Comparison of ENCODE assay signal across 30 cellular contexts in the genomic region with DNA sequence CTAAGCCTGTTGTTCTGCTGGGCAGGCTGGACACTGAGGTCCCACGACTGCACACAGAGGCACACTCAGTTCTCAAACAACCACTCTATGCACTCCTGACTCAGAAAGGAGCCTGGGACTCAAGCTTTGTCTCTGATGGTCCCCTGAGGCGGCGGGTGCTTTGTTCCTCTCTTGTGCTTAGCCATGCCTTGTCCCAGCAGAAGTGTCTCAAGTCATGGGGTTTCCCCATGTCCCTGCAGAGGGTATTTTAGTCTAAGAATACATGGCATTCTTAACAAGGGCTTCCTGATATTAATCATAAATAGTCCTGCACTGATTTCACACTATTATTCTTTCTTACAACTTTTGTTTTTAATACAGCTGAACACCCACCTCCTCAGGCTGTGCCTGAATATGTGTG.
DNase-seq lines count a peak whose midpoint lies in the region; ATAC-seq and TF ChIP-seq lines count a peak whose summit lies in the region.
"Had no signal": no experiment of that assay in that cellular context is flagged by ENCODE, and none has a peak within 500 bp of the region (broad histone marks: within the 10 kb centered on the region; RNA-seq: fewer than 3 reads in every experiment).

No MANE protein-coding gene starts in this region.

- ATAC-seq in GM18868 (IDR thresholded peaks at IDR 0.05; ENCODE audit: unreplicated experiment) = peak; percentile 45
- ATAC-seq in HG03342 (IDR thresholded peaks at IDR 0.05; ENCODE audit: unreplicated experiment) = peak; percentile 29
- ATAC-seq in GM18861 (IDR thresholded peaks at IDR 0.05; ENCODE audit: unreplicated experiment) = no peak
- ATAC-seq: GM23338, heart right ventricle, lower lobe of right lung, Right ventricle myocardium inferior had no signal

- H3K4me1 Mint-ChIP-seq in nephron = peaks cover 46% of the 10 kb centered on the region
- H3K4me1 Mint-ChIP-seq in activated naive CD8-positive, alpha-beta T cell treated with anti-CD3 and anti-CD28 coated beads for 36 hours = peaks cover 11% of the 10 kb centered on the region

- no peak overlapping the region for H3K27ac ChIP-seq in BLaER1 treated with 17β-estradiol and CSF1 and Interleukin-3, amounts not matched to agents 10 nM and 100 nM
- H3K27ac ChIP-seq: heart right ventricle, lower lobe of right lung had no signal

- H3K4me3 ChIP-seq in BLaER1 treated with 17β-estradiol and CSF1 and Interleukin-3, amounts not matched to agents 10 nM and 100 nM = no peak overlapping the region
- H3K4me3 ChIP-seq: breast epithelium, GM23338, heart right ventricle, lower lobe of right lung had no signal

- no peaks in the 10 kb centered on the region for H3K36me3 Mint-ChIP-seq in nephron (ENCODE audit: low read depth)
- no peaks in the 10 kb centered on the region for H3K36me3 Mint-ChIP-seq in activated naive CD8-positive, alpha-beta T cell treated with anti-CD3 and anti-CD28 coated beads for 36 hours
- H3K36me3 Mint-ChIP-seq: activated naive CD4-positive, alpha-beta T cell treated with anti-CD3 and anti-CD28 coated beads, Interleukin-2, amount 50 U/mL, for 72 hours; CD4-positive, CD25-positive, alpha-beta regulatory T cell had no signal

- H3K27me3 Mint-ChIP-seq in nephron (ENCODE audit: low read depth) = peaks cover 37% of the 10 kb centered on the region
- peaks cover 17% of the 10 kb centered on the region for H3K27me3 Mint-ChIP-seq in activated naive CD8-positive, alpha-beta T cell treated with anti-CD3 and anti-CD28 coated beads for 36 hours

- H3K36me3 ChIP-seq in BLaER1 treated with 17β-estradiol and CSF1 and Interleukin-3, amounts not matched to agents 10 nM and 100 nM = no peaks in the 10 kb centered on the region
- H3K36me3 ChIP-seq: breast epithelium, heart right ventricle, lower lobe of right lung had no signal

- H3K9me3 ChIP-seq in BLaER1 treated with 17β-estradiol and CSF1 and Interleukin-3, amounts not matched to agents 10 nM and 100 nM (replicated peaks in 1 of 11) = no peaks in the 10 kb centered on the region
- H3K9me3 ChIP-seq: breast epithelium, heart right ventricle, lower lobe of right lung had no signal

- DNase-seq in NCI-H2029 treated with DMSO at 0.1 percent for 48 hours (lab: John Stamatoyannopoulos, UW) (no peak), NCI-H526 treated with DMSO at 0.1 percent for 48 hours (lab: John Stamatoyannopoulos, UW) (no peak)
- no peak for DNase-seq in activated naive CD8-positive, alpha-beta T cell treated with anti-CD3 and anti-CD28 coated beads for 36 hours
- DNase-seq: activated CD4-positive, alpha-beta T cell treated with anti-CD3 and anti-CD28 coated beads for 1 hour; activated effector memory CD4-positive, alpha-beta T cell treated with Interleukin-2 at 50 U/mL for 16 hours; activated T-cell treated with anti-CD3 and anti-CD28 coated beads for 4 hours; CD4-positive, CD25-positive, alpha-beta regulatory T cell; DMS79 treated with DMSO at 0.1 percent for 48 hours; GF-D8; heart right ventricle; IMR-90; lower lobe of right lung; midbrain; MV-4-11; naive B cell; NCI-H1436; NCI-H2081 treated with DMSO at 0.1 percent for 48 hours; NCI-H2227 treated with DMSO at 0.1 percent for 48 hours; NCI-H526; nucleus accumbens; stimulated activated naive CD4-positive, alpha-beta T cell had no signal

- peak overlapping the region in 2 of 3 experiments; percentile 9 to 68 for H3K27ac Mint-ChIP-seq in nephron
- H3K27ac Mint-ChIP-seq in activated naive CD8-positive, alpha-beta T cell treated with anti-CD3 and anti-CD28 coated beads for 36 hours = no peak overlapping the region
- H3K27ac Mint-ChIP-seq: CD4-positive, CD25-positive, alpha-beta regulatory T cell; GM23338; naive B cell had no signal

- no peaks in the 10 kb centered on the region for H4K20me1 ChIP-seq in BLaER1 treated with 17β-estradiol and CSF1 and Interleukin-3, amounts not matched to agents 10 nM and 100 nM

- no peaks in the 10 kb centered on the region for H3K9me3 Mint-ChIP-seq in nephron
- no peaks in the 10 kb centered on the region for H3K9me3 Mint-ChIP-seq in activated naive CD8-positive, alpha-beta T cell treated with anti-CD3 and anti-CD28 coated beads for 36 hours
- H3K9me3 Mint-ChIP-seq: activated naive CD4-positive, alpha-beta T cell treated with anti-CD3 and anti-CD28 coated beads, Interleukin-2, amount 50 U/mL, for 72 hours had no signal

- H3K4me2 ChIP-seq in BLaER1 treated with 17β-estradiol and CSF1 and Interleukin-3, amounts not matched to agents 10 nM and 100 nM = peak overlapping the region in 10 of 11 experiments; percentile 35 to 94 (median 74); a peak in 20 of 22 replicates
- H3K4me2 ChIP-seq: GM23338 had no signal

- TF ChIP-seq CTCF in nephron (IDR thresholded peaks at IDR 0.05; ENCODE audit: unreplicated experiment in 3 of 3) = no peak

- 0 out of 22 replicates have a peak, but pooled peaks cover 0 to 5% (median 0%) of the 10 kb centered on the region in 11 experiments for H3K27me3 ChIP-seq in BLaER1 treated with 17β-estradiol and CSF1 and Interleukin-3, amounts not matched to agents 10 nM and 100 nM
- H3K27me3 ChIP-seq: breast epithelium, heart right ventricle had no signal

- peaks cover 23 to 58% (median 38%) of the 10 kb centered on the region in 10 experiments for H3K4me1 ChIP-seq in BLaER1 treated with 17β-estradiol and CSF1 and Interleukin-3, amounts not matched to agents 10 nM and 100 nM

- peak overlapping the region in 1 of 3 experiments; percentile 14 for H3K4me3 Mint-ChIP-seq in nephron
- no peak overlapping the region for H3K4me3 Mint-ChIP-seq in activated naive CD8-positive, alpha-beta T cell treated with anti-CD3 and anti-CD28 coated beads for 36 hours
- H3K4me3 Mint-ChIP-seq: CD4-positive, CD25-positive, alpha-beta regulatory T cell; naive B cell had no signal

- no peak overlapping the region for H3K9ac ChIP-seq in BLaER1 treated with 17β-estradiol and CSF1 and Interleukin-3, amounts not matched to agents 10 nM and 100 nM
